Comparison of ENCODE assay signal across 12 cellular contexts in genomic region chr17:29059281-29059680, GRCh38. TPM values are rescaled to one million over a fixed set of nuclear protein-coding genes. Genes with fewer than 3 reads are reported as not detected.
DNase-seq lines count a peak whose midpoint lies in the region; ATAC-seq and TF ChIP-seq lines count a peak whose summit lies in the region.
"Had no signal": no experiment of that assay in that cellular context is flagged by ENCODE, and none has a peak within 500 bp of the region (broad histone marks: within the 10 kb centered on the region; RNA-seq: fewer than 3 reads in every experiment).

No MANE protein-coding gene starts in this region.

- H4K20me1 ChIP-seq in fibroblast of lung (ENCODE audit: control insufficient read depth, extremely low read depth, insufficient read depth, low read length) (no peaks in the 10 kb centered on the region), smooth muscle cell (ENCODE audit: low read depth) (no peaks in the 10 kb centered on the region)

- 68% methylated on average over 2 of the region's 2 CpGs for WGBS in smooth muscle cell (ENCODE audit: low lambda C conversion rate)

- H3K4me1 ChIP-seq in fibroblast of lung (ENCODE audit: control insufficient read depth, extremely low read depth, insufficient read depth, low read length), result no peaks in the 10 kb centered on the region
- H3K4me1 ChIP-seq in smooth muscle cell (ENCODE audit: low read depth), result peaks cover 17% of the 10 kb centered on the region
- peaks cover 0 to 7% of the 10 kb centered on the region in 2 donors for H3K4me1 ChIP-seq in gastrocnemius medialis

- no peak for TF ChIP-seq POLR2A in gastrocnemius medialis (IDR thresholded peaks at IDR 0.05)

- H3K36me3 ChIP-seq in fibroblast of lung (ENCODE audit: control insufficient read depth, insufficient read depth, low read length), result no peaks in the 10 kb centered on the region
- no peaks in the 10 kb centered on the region for H3K36me3 ChIP-seq in smooth muscle cell (ENCODE audit: low read depth)
- no peaks in the 10 kb centered on the region for H3K36me3 ChIP-seq in gastrocnemius medialis
- H3K36me3 ChIP-seq: sigmoid colon had no signal

- H3K9ac ChIP-seq in fibroblast of lung (ENCODE audit: insufficient read depth, low read length), result no peak overlapping the region
- no peak overlapping the region for H3K9ac ChIP-seq in smooth muscle cell (ENCODE audit: low read depth)

- DNase-seq in NCI-H510A treated with DMSO at 0.1 percent for 48 hours (lab: John Stamatoyannopoulos, UW), result peak; percentile 26
- no peak for DNase-seq in NCI-H510A (lab: John Stamatoyannopoulos, UW)
- DNase-seq in RKO (ENCODE audit: low spot score), result peak; percentile 30
- DNase-seq in fibroblast of lung (ENCODE audit: low read depth in 2 of 2), result peak; percentile 43 to 74
- no peak for DNase-seq in smooth muscle cell (lab: John Stamatoyannopoulos, UW; ENCODE audit: unreplicated experiment)
- DNase-seq in gastrocnemius medialis, result no peak
- DNase-seq in activated gamma-delta T cell treated with Interleukin-2 at 50 U/mL for 16 hours, result no peak
- DNase-seq: GDM1, NCI-H1694 treated with DMSO at 0.1 percent for 48 hours, sigmoid colon had no signal

- H3K27me3 ChIP-seq in fibroblast of lung (ENCODE audit: control insufficient read depth, insufficient read depth, low read length) (peaks cover 18% of the 10 kb centered on the region), smooth muscle cell (ENCODE audit: low read depth) (peaks cover 5% of the 10 kb centered on the region), gastrocnemius medialis (no peaks in the 10 kb centered on the region)

- no peaks in the 10 kb centered on the region for H3F3A ChIP-seq in smooth muscle cell (ENCODE audit: low read depth)

- no peaks in the 10 kb centered on the region for H3K79me2 ChIP-seq in fibroblast of lung (ENCODE audit: control insufficient read depth, insufficient read depth, low read length)
- no peaks in the 10 kb centered on the region for H3K79me2 ChIP-seq in smooth muscle cell (ENCODE audit: low read depth)

- no peak overlapping the region for H3K4me2 ChIP-seq in fibroblast of lung (ENCODE audit: extremely low read depth, insufficient read depth, low read length)
- H3K4me2 ChIP-seq in smooth muscle cell, result peak overlapping the region; percentile 11

- no peak overlapping the region for H3K4me3 ChIP-seq in fibroblast of lung (replicated peaks in 1 of 4; ENCODE audit: control extremely low read depth in 1 of 4, insufficient read depth in 1 of 4, low read depth in 3 of 4, low read length in 4 of 4)
- no peak overlapping the region for H3K4me3 ChIP-seq in smooth muscle cell
- H3K4me3 ChIP-seq in gastrocnemius medialis, result no peak overlapping the region
- H3K4me3 ChIP-seq: sigmoid colon had no signal

- H3K27ac ChIP-seq in fibroblast of lung (ENCODE audit: insufficient read depth, low read length) (no peak overlapping the region), smooth muscle cell (ENCODE audit: low read depth) (peak overlapping the region; percentile 80), gastrocnemius medialis (no peak overlapping the region)
- H3K27ac ChIP-seq: sigmoid colon had no signal

- ATAC-seq in gastrocnemius medialis, result no peak
- no peak for ATAC-seq in GM18868 (IDR thresholded peaks at IDR 0.05; ENCODE audit: unreplicated experiment)
- ATAC-seq: Panc1 had no signal

- in situ Hi-C loops in gastrocnemius medialis (cut with MboI; ENCODE audit: low sequenced_read_pairs in 4 of 4), result no loop called here

- TF ChIP-seq CTCF in fibroblast of lung (conservative IDR thresholded peaks at IDR 0.05 in 1 of 2, IDR thresholded peaks at IDR 0.05 in 1 of 2; ENCODE audit: low read depth in 1 of 2, low read length in 2 of 2), result no peak
- no peak for TF ChIP-seq CTCF in smooth muscle cell (IDR thresholded peaks at IDR 0.05; ENCODE audit: borderline replicate concordance, insufficient read depth, poor library complexity, severe bottlenecking)
- TF ChIP-seq CTCF in gastrocnemius medialis (IDR thresholded peaks at IDR 0.05 in 4 of 5, conservative IDR thresholded peaks at IDR 0.05 in 1 of 5), result no peak

- H3K9me3 ChIP-seq in fibroblast of lung (ENCODE audit: control insufficient read depth, insufficient read depth, low read depth, low read length) (no peaks in the 10 kb centered on the region), smooth muscle cell (replicated peaks; ENCODE audit: low read depth) (no peaks in the 10 kb centered on the region), gastrocnemius medialis (no peaks in the 10 kb centered on the region)
- H3K9me3 ChIP-seq: sigmoid colon had no signal

- intact Hi-C loops in gastrocnemius medialis (cut with DNase I; ENCODE audit: low total_unique reads), result no loop called here

- no peak overlapping the region for H2AFZ ChIP-seq in fibroblast of lung (ENCODE audit: low read length)
- H2AFZ ChIP-seq in smooth muscle cell (ENCODE audit: low read depth), result no peak overlapping the region

RNA-seq across cellular contexts. Expression of gene PIPOX, which starts 16.3 kb away (rescaled TPM):
- 0.83 and 1.5 TPM in 2 replicates for total RNA-seq in fibroblast of lung
- 0.20 and 0.26 TPM in 2 replicates for polyA plus RNA-seq in fibroblast of lung
- polyA plus RNA-seq in fibroblast of lung (2012), result 0.28 TPM in 1 of 2 replicates, not detected in the other
- polyA minus RNA-seq in fibroblast of lung (ENCODE audit: low replicate concordance), result 2.0 and 3.6 TPM in 2 replicates
- total RNA-seq in smooth muscle cell, result 0.63 and 0.94 TPM in 2 replicates
- 1.3 and 1.9 TPM in 2 replicates for polyA plus RNA-seq in smooth muscle cell
- total RNA-seq in gastrocnemius medialis, result 1 to 10 TPM in 2 of 4 donors, under 1 TPM in 2; 0.42 to 2.4 (median 1.1) TPM

RNA-seq across cellular contexts. Expression of gene SEZ6, which starts 53.4 kb away (rescaled TPM):
- total RNA-seq in fibroblast of lung, result not detected in 2 replicates
- not detected in 2 replicates for polyA plus RNA-seq in fibroblast of lung
- not detected in 2 replicates for polyA plus RNA-seq in fibroblast of lung (2012)
- polyA minus RNA-seq in fibroblast of lung (ENCODE audit: low replicate concordance), result not detected in 2 replicates
- not detected in 2 replicates for total RNA-seq in smooth muscle cell
- polyA plus RNA-seq in smooth muscle cell, result 0.64 TPM in 1 of 2 replicates, not detected in the other
- total RNA-seq in gastrocnemius medialis, result not detected

Comparison
In these comparisons a context has a peak if more than half of its experiments do, and no peak if none do; other contexts are left out.
1. DNase-seq: peak in NCI-H510A treated with DMSO at 0.1 percent for 48 hours (single experiment), RKO (single experiment) and fibroblast of lung (2 of 2); none in NCI-H510A (single experiment), smooth muscle cell (single experiment), gastrocnemius medialis (0 of 2) and activated gamma-delta T cell treated with Interleukin-2 at 50 U/mL for 16 hours (single experiment).